8 cellular contexts compared by ENCODE assay signal in the genomic region with DNA sequence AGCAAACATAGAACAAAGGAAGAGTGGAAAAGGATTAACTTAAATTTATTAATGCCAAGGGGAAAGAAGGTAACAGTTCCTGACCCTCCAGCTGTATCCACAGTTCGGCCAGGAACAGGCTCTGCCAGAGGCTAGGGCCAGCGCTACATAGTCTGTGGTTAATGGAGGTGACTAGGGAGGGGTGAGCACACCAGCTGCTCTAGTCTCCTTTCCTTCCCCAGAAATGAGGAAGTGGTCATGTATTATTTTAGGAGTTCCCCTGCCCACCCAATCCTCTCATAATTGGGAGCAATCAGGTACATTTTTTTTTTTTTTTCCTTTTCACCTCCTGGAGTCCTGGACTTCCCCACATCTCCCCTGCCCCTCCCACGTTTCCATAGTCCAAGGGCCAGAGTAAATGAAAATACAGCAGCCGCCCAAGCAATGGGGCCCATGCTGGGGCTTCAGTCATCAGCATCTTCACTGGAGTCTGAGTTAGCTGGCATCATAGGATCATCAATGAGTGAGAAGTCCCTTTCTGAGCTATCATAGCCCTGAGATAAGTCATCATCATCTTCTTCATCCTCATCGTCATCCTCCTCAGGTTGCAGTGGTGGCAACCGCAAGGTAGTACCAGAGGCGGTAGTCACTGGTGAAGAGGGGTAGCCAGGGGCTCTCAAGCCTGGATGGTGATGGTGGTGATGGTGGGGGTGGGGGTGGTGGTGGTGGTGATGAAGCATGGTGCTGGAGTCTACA. TPM values are rescaled to one million over a fixed set of nuclear protein-coding genes. Genes with fewer than 3 reads are reported as not detected.
DNase-seq lines count a peak whose midpoint lies in the region; ATAC-seq and TF ChIP-seq lines count a peak whose summit lies in the region.

No MANE protein-coding gene starts in this region.

- peak overlapping the region; percentile 96 for H3K4me3 Mint-ChIP-seq in activated T-helper 1 cell treated with anti-CD3 and anti-CD28 coated beads, Interleukin-12 subunit alpha, Interleukin-12 subunit beta, Interleukin-2, Interleukin-4 antibody, amounts not matched to agents 30 ng/mL and 10 ng/mL and 1 ng/mL, durations not matched to agents 14 hours and 24 hours and 36 hours
- no peak overlapping the region for H3K4me3 Mint-ChIP-seq in natural killer cell

- DNase-seq in GM10248 (ENCODE audit: extremely low spot score) (peak; percentile 58), natural killer cell (no peak), NCI-H510A treated with DMSO at 0.1 percent for 48 hours (lab: John Stamatoyannopoulos, UW) (no peak), OCI-M2 (lab: John Stamatoyannopoulos, UW; ENCODE audit: unreplicated experiment) (no peak)
- DNase-seq in activated T-helper 1 cell treated with anti-CD3 and anti-CD28 coated beads, Interleukin-12 subunit alpha, Interleukin-12 subunit beta, Interleukin-2, Interleukin-4 antibody, amounts not matched to agents 30 ng/mL and 10 ng/mL and 1 ng/mL, durations not matched to agents 14 hours and 24 hours and 36 hours (ENCODE audit: low spot score): no peak
- no peak for DNase-seq in activated effector memory CD4-positive, alpha-beta T cell treated with Interleukin-2 at 50 U/mL for 16 hours

- ATAC-seq in natural killer cell (no peak), GM19463 (IDR thresholded peaks at IDR 0.05; ENCODE audit: unreplicated experiment) (no peak)

- H3K4me1 ChIP-seq in HUES64 (ENCODE audit: insufficient read depth, low read length): peaks cover 25% of the 10 kb centered on the region

- H3K9me3 ChIP-seq in HUES64 (ENCODE audit: insufficient read depth, low read depth, low read length): no peaks in the 10 kb centered on the region

- peaks cover 60% of the 10 kb centered on the region for H3K36me3 ChIP-seq in HUES64 (ENCODE audit: insufficient read depth, low read length)

- H3K27ac Mint-ChIP-seq in activated T-helper 1 cell treated with anti-CD3 and anti-CD28 coated beads, Interleukin-12 subunit alpha, Interleukin-12 subunit beta, Interleukin-2, Interleukin-4 antibody, amounts not matched to agents 30 ng/mL and 10 ng/mL and 1 ng/mL, durations not matched to agents 14 hours and 24 hours and 36 hours: peak overlapping the region; percentile 100
- peak overlapping the region; percentile 96 to 99 for H3K27ac Mint-ChIP-seq in natural killer cell

- 91% methylated on average over 7 of the region's 7 CpGs for WGBS in HUES64

- no peaks in the 10 kb centered on the region for H3K27me3 ChIP-seq in HUES64 (ENCODE audit: insufficient read depth, low read length)

- no peaks in the 10 kb centered on the region for H3K27me3 Mint-ChIP-seq in activated T-helper 1 cell treated with anti-CD3 and anti-CD28 coated beads, Interleukin-12 subunit alpha, Interleukin-12 subunit beta, Interleukin-2, Interleukin-4 antibody, amounts not matched to agents 30 ng/mL and 10 ng/mL and 1 ng/mL, durations not matched to agents 14 hours and 24 hours and 36 hours (ENCODE audit: insufficient read depth)
- H3K27me3 Mint-ChIP-seq in natural killer cell (ENCODE audit: low read depth in 2 of 2): no peaks in the 10 kb centered on the region

- no peak overlapping the region for H3K27ac ChIP-seq in HUES64 (ENCODE audit: low read depth, low read length)

- no peak overlapping the region; the same call in 1 of the 2 replicates for H3K9ac ChIP-seq in HUES64 (ENCODE audit: low read depth, low read length)

- intact Hi-C loops in activated T-helper 1 cell treated with anti-CD3 and anti-CD28 coated beads, Interleukin-12 subunit alpha, Interleukin-12 subunit beta, Interleukin-2, Interleukin-4 antibody, amounts not matched to agents 30 ng/mL and 10 ng/mL and 1 ng/mL, durations not matched to agents 14 hours and 24 hours and 36 hours (cut with micrococcal nuclease): no loop called here
- intact Hi-C loops in natural killer cell (cut with micrococcal nuclease): no loop called here

- POLR2A ChIA-PET in GM10248 (lab: Yijun Ruan, JAX): interaction anchor here (1.5 kb wide), 1 partner anchor 121 kb away, joined by 4 read pairs; no protein-coding TSS in a partner anchor

- CTCF ChIA-PET in GM10248 (lab: Yijun Ruan, JAX): interaction anchor here (1.2 kb wide), 1 partner anchor 38 kb away, joined by 3 read pairs; no protein-coding TSS in a partner anchor

- TF ChIP-seq CTCF in GM10248 (IDR thresholded peaks at IDR 0.05; ENCODE audit: control extremely low read depth, extremely low read depth, low read depth, missing control alignments) (no peak), natural killer cell (IDR thresholded peaks at IDR 0.05) (no peak)

- H3K36me3 Mint-ChIP-seq in activated T-helper 1 cell treated with anti-CD3 and anti-CD28 coated beads, Interleukin-12 subunit alpha, Interleukin-12 subunit beta, Interleukin-2, Interleukin-4 antibody, amounts not matched to agents 30 ng/mL and 10 ng/mL and 1 ng/mL, durations not matched to agents 14 hours and 24 hours and 36 hours (ENCODE audit: low read depth): peaks cover 28% of the 10 kb centered on the region
- H3K36me3 Mint-ChIP-seq in natural killer cell: no peaks in the 10 kb centered on the region

- H3K9me3 Mint-ChIP-seq in activated T-helper 1 cell treated with anti-CD3 and anti-CD28 coated beads, Interleukin-12 subunit alpha, Interleukin-12 subunit beta, Interleukin-2, Interleukin-4 antibody, amounts not matched to agents 30 ng/mL and 10 ng/mL and 1 ng/mL, durations not matched to agents 14 hours and 24 hours and 36 hours: no peaks in the 10 kb centered on the region
- no peaks in the 10 kb centered on the region for H3K9me3 Mint-ChIP-seq in natural killer cell

- peak overlapping the region; percentile 92 for H3K4me3 ChIP-seq in HUES64 (ENCODE audit: low read length)

- peaks cover 32% of the 10 kb centered on the region for H3K4me1 Mint-ChIP-seq in activated T-helper 1 cell treated with anti-CD3 and anti-CD28 coated beads, Interleukin-12 subunit alpha, Interleukin-12 subunit beta, Interleukin-2, Interleukin-4 antibody, amounts not matched to agents 30 ng/mL and 10 ng/mL and 1 ng/mL, durations not matched to agents 14 hours and 24 hours and 36 hours (ENCODE audit: low read depth)
- peaks cover 33% of the 10 kb centered on the region in 2 donors for H3K4me1 Mint-ChIP-seq in natural killer cell

RNA-seq across cellular contexts. Expression of gene SUPT16H, which starts 1.5 kb away (rescaled TPM):
- 188 TPM for polyA plus RNA-seq in HUES64 (2013, experiment 1 of 2)
- 187 TPM for polyA plus RNA-seq in HUES64 (2013, experiment 2 of 2)
- 162 and 166 TPM in 2 replicates for total RNA-seq in activated T-helper 1 cell treated with anti-CD3 and anti-CD28 coated beads, Interleukin-12 subunit alpha, Interleukin-12 subunit beta, Interleukin-2, Interleukin-4 antibody, amounts not matched to agents 30 ng/mL and 10 ng/mL and 1 ng/mL, durations not matched to agents 14 hours and 24 hours and 36 hours
- total RNA-seq in natural killer cell: 10 to 100 TPM; 60.3 to 72.6 (median 65.1) TPM
